In genomic region chr16:89909777-89910716, GRCh38 we compare ENCODE assay signal across 8 cellular contexts. TPM values are rescaled to one million over a fixed set of nuclear protein-coding genes. Genes with fewer than 3 reads are reported as not detected.
DNase-seq lines count a peak whose midpoint lies in the region; ATAC-seq and TF ChIP-seq lines count a peak whose summit lies in the region.

No MANE protein-coding gene starts in this region.

- no peak for TF ChIP-seq POLR2A in adrenal gland (IDR thresholded peaks at IDR 0.05)
- no peak for TF ChIP-seq POLR2A in heart left ventricle (IDR thresholded peaks at IDR 0.05)
- TF ChIP-seq POLR2A in prostate gland (IDR thresholded peaks at IDR 0.05), result no peak

- TF ChIP-seq EP300 in Ishikawa (IDR thresholded peaks at IDR 0.05; ENCODE audit: borderline replicate concordance), result no peak

- TF ChIP-seq RAD21 in Ishikawa (IDR thresholded peaks at IDR 0.05; ENCODE audit: low read depth), result peak; percentile 30; the same call in 1 of the 2 replicates

- H3K79me2 ChIP-seq in DND-41 (ENCODE audit: insufficient read depth, low read length), result no peaks in the 10 kb centered on the region

- no peak overlapping the region for H3K9ac ChIP-seq in DND-41 (ENCODE audit: low read depth, low read length)

- H3K27me3 ChIP-seq in DND-41 (ENCODE audit: insufficient read depth, low read length, poor library complexity), result no peaks in the 10 kb centered on the region
- H3K27me3 ChIP-seq in adrenal gland, result no peaks in the 10 kb centered on the region
- no peaks in the 10 kb centered on the region for H3K27me3 ChIP-seq in heart left ventricle
- H3K27me3 ChIP-seq in prostate gland (replicated peaks; ENCODE audit: insufficient read depth), result no peaks in the 10 kb centered on the region

- no peak overlapping the region for H3K4me2 ChIP-seq in DND-41 (ENCODE audit: insufficient read depth, low read length)

- H3K4me1 ChIP-seq in DND-41 (ENCODE audit: insufficient read depth, low read length) (no peaks in the 10 kb centered on the region), adrenal gland (replicated peaks in 1 of 2) (peaks cover 0 to 5% of the 10 kb centered on the region in 2 donors), heart left ventricle (peaks cover 0 to 12% (median 8%) of the 10 kb centered on the region in 12 donors), prostate gland (replicated peaks) (peaks cover 4% of the 10 kb centered on the region)

- H2AFZ ChIP-seq in DND-41 (ENCODE audit: low read depth, low read length), result no peak overlapping the region

- H3K27ac ChIP-seq in DND-41 (ENCODE audit: low read length) (no peak overlapping the region), adrenal gland (peak overlapping the region in 2 of 5 donors; percentile 10 to 49), heart left ventricle (peak overlapping the region in 5 of 12 donors; percentile 8 to 39 (median 12)), prostate gland (peak overlapping the region in 1 of 2 donors; percentile 20)

- 62 to 67% (median 63%) methylated on average over 32 to 47 of the region's 47 CpGs for WGBS in adrenal gland, 4 donors
- 51 to 65% (median 60%) methylated on average over 35 to 47 of the region's 47 CpGs for WGBS in heart left ventricle, 4 donors
- WGBS in prostate gland, result 55% methylated on average over 47 of the region's 47 CpGs

- ATAC-seq in DND-41 (ENCODE audit: insufficient read depth, low read depth) (peak; percentile 72), heart left ventricle (peak; percentile 75 to 91 (median 84)), GM18861 (IDR thresholded peaks at IDR 0.05; ENCODE audit: unreplicated experiment) (no peak)

- DNase-seq in DND-41, result peak; percentile 58
- DNase-seq in SW480 (ENCODE audit: low spot score), result peak; percentile 83
- DNase-seq in adrenal gland, result peak; percentile 68 to 90 (median 82)
- peak; percentile 80 to 91 (median 84) for DNase-seq in heart left ventricle
- DNase-seq in prostate gland (ENCODE audit: low spot score), result peak; percentile 63
- DNase-seq in GOT3 (lab: John Stamatoyannopoulos, UW), result no peak

- H3K36me3 ChIP-seq in DND-41 (ENCODE audit: insufficient read depth, low read length) (peaks cover 65% of the 10 kb centered on the region), adrenal gland (replicated peaks in 1 of 2) (peaks cover 0 to 55% of the 10 kb centered on the region in 2 donors), heart left ventricle (peaks cover 0 to 59% (median 53%) of the 10 kb centered on the region in 9 donors), prostate gland (peaks cover 0 to 2% of the 10 kb centered on the region in 2 donors)

- H3K9me3 ChIP-seq in DND-41 (ENCODE audit: insufficient read depth, low read length, severe bottlenecking) (no peaks in the 10 kb centered on the region), adrenal gland (replicated peaks in 1 of 3) (no peaks in the 10 kb centered on the region), heart left ventricle (no peaks in the 10 kb centered on the region), prostate gland (no peaks in the 10 kb centered on the region)

- TF ChIP-seq CTCF in DND-41 (IDR thresholded peaks at IDR 0.05; ENCODE audit: borderline replicate concordance, extremely low read depth, low read length, poor library complexity, severe bottlenecking) (peak; percentile 87), adrenal gland (IDR thresholded peaks at IDR 0.05) (peak; percentile 75 to 90 (median 84)), heart left ventricle (IDR thresholded peaks at IDR 0.05) (peak; percentile 81 to 97 (median 91)), prostate gland (IDR thresholded peaks at IDR 0.05) (peak; percentile 69 to 90 (median 72))

- H3K4me3 ChIP-seq in DND-41 (ENCODE audit: low read depth in 1 of 2, low read length in 2 of 2) (no peak overlapping the region), adrenal gland (no peak overlapping the region), heart left ventricle (no peak overlapping the region), prostate gland (no peak overlapping the region)

- intact Hi-C loops in adrenal gland (cut with DNase I) (no loop called here), heart left ventricle (cut with DNase I) (no loop called here), prostate gland (cut with DNase I) (no loop called here)

- H4K20me1 ChIP-seq in DND-41 (ENCODE audit: insufficient read depth, low read length), result peaks cover 52% of the 10 kb centered on the region

TF ChIP-seq in Ishikawa, 13 proteins besides CTCF, POLR2A, EP300 and RAD21:
- TF ChIP-seq, protein P1, sequence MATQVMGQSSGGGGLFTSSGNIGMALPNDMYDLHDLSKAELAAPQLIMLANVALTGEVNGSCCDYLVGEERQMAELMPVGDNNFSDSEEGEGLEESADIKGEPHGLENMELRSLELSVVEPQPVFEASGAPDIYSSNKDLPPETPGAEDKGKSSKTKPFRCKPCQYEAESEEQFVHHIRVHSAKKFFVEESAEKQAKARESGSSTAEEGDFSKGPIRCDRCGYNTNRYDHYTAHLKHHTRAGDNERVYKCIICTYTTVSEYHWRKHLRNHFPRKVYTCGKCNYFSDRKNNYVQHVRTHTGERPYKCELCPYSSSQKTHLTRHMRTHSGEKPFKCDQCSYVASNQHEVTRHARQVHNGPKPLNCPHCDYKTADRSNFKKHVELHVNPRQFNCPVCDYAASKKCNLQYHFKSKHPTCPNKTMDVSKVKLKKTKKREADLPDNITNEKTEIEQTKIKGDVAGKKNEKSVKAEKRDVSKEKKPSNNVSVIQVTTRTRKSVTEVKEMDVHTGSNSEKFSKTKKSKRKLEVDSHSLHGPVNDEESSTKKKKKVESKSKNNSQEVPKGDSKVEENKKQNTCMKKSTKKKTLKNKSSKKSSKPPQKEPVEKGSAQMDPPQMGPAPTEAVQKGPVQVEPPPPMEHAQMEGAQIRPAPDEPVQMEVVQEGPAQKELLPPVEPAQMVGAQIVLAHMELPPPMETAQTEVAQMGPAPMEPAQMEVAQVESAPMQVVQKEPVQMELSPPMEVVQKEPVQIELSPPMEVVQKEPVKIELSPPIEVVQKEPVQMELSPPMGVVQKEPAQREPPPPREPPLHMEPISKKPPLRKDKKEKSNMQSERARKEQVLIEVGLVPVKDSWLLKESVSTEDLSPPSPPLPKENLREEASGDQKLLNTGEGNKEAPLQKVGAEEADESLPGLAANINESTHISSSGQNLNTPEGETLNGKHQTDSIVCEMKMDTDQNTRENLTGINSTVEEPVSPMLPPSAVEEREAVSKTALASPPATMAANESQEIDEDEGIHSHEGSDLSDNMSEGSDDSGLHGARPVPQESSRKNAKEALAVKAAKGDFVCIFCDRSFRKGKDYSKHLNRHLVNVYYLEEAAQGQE (IDR thresholded peaks at IDR 0.05; ENCODE audit: low read depth), result no peak
- TF ChIP-seq ZBTB7A (IDR thresholded peaks at IDR 0.05; ENCODE audit: low read depth), result no peak
- TF ChIP-seq CEBPB (IDR thresholded peaks at IDR 0.05), result no peak
- TF ChIP-seq FOXM1 (IDR thresholded peaks at IDR 0.05; ENCODE audit: borderline replicate concordance, low read depth), result no peak
- TF ChIP-seq TAF1 (IDR thresholded peaks at IDR 0.05; ENCODE audit: low read depth), result no peak
- TF ChIP-seq YY1 (IDR thresholded peaks at IDR 0.05; ENCODE audit: low read depth), result no peak
- no peak for TF ChIP-seq NFIC (IDR thresholded peaks at IDR 0.05)
- no peak for TF ChIP-seq MAX (IDR thresholded peaks at IDR 0.05)
- TF ChIP-seq TCF12 (IDR thresholded peaks at IDR 0.05; ENCODE audit: low read depth), result no peak
- TF ChIP-seq EGR1 (IDR thresholded peaks at IDR 0.05), result no peak

RNA-seq across cellular contexts. Expression of gene MC1R, which starts 8.6 kb away (rescaled TPM):
- 1 to 10 TPM in 7 of 8 donors, under 1 TPM in 1; 0.72 to 8.2 (median 5.7) TPM for total RNA-seq in adrenal gland
- 10 to 100 TPM in 2 of 3 donors, under 1 TPM in 1; 0.55 to 20.4 (median 10.0) TPM for polyA plus RNA-seq in adrenal gland
- total RNA-seq in heart left ventricle, result 1 to 10 TPM in 6 of 9 donors, under 1 TPM in 3; 0.42 to 2.1 (median 1.3) TPM
- 1 to 10 TPM; 1.4 to 1.6 TPM for polyA plus RNA-seq in heart left ventricle
- total RNA-seq in prostate gland, result 10 to 100 TPM in 1 of 2 donors, 1 to 10 TPM in 1; 5.6 to 22.5 TPM

RNA-seq across cellular contexts. Expression of gene TUBB3, which starts 13.1 kb away (rescaled TPM):
- total RNA-seq in adrenal gland (10 to 100 TPM in 7 of 8 donors, 1 to 10 TPM in 1; 6.4 to 63.8 (median 18.2) TPM), heart left ventricle (10 to 100 TPM in 2 of 9 donors, 1 to 10 TPM in 7; 1.2 to 18.1 (median 4.1) TPM), prostate gland (10 to 100 TPM in 1 of 2 donors, under 1 TPM in 1; 0.82 to 20.7 TPM)
- polyA plus RNA-seq in adrenal gland (10 to 100 TPM; 12.5 to 13.2 (median 12.9) TPM), heart left ventricle (1 to 10 TPM in 1 of 2 donors, under 1 TPM in 1; 0.19 to 9.1 TPM)

RNA-seq across cellular contexts. Expression of gene TCF25, which starts 36.7 kb away (rescaled TPM):
- total RNA-seq in adrenal gland (100 to 1,000 TPM; 177 to 237 (median 207) TPM), heart left ventricle (100 to 1,000 TPM in 5 of 9 donors, 10 to 100 TPM in 4; 75.8 to 115 (median 101) TPM), prostate gland (100 to 1,000 TPM; 141 to 302 TPM)
- polyA plus RNA-seq in adrenal gland (100 to 1,000 TPM; 215 to 438 (median 253) TPM), heart left ventricle (10 to 100 TPM; 52.5 to 96.4 TPM)

RNA-seq across cellular contexts. Expression of gene DEF8, which starts 38.5 kb away (rescaled TPM):
- 10 to 100 TPM; 44.2 to 95.0 (median 62.7) TPM for total RNA-seq in adrenal gland
- polyA plus RNA-seq in adrenal gland, result 10 to 100 TPM; 21.4 to 89.1 (median 89.0) TPM
- total RNA-seq in heart left ventricle, result 10 to 100 TPM; 29.0 to 89.3 (median 36.1) TPM
- polyA plus RNA-seq in heart left ventricle, result 10 to 100 TPM; 57.1 to 68.8 TPM
- 10 to 100 TPM; 63.9 to 79.9 TPM for total RNA-seq in prostate gland
